ENCODE assay signal across 1 cellular context in the genomic region with DNA sequence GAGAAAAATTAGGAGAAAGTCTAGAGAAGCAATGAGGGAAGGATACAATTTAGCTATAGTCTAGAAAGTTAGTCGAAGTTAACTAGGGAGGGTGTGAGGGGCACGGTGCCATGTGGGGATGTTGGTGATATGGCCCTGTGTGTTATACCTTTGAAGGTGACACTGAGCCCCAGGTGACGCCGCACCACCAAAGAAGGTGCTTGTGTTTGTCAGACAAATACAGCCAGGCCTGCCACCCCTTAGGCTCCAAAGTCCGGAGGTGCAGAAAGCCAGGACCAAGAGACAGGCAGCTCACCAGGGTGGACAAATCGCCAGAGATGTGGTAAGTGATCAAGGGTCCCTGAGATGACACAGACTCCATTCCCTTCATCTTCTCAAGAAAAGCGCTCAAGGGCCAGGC.
TF ChIP-seq lines count a peak whose summit lies in the region.

No MANE protein-coding gene starts in this region.

TF ChIP-seq in WTC11, 78 proteins besides CTCF, POLR2A, EP300 and RAD21 (continued from another document):
- TF ChIP-seq, protein P1, sequence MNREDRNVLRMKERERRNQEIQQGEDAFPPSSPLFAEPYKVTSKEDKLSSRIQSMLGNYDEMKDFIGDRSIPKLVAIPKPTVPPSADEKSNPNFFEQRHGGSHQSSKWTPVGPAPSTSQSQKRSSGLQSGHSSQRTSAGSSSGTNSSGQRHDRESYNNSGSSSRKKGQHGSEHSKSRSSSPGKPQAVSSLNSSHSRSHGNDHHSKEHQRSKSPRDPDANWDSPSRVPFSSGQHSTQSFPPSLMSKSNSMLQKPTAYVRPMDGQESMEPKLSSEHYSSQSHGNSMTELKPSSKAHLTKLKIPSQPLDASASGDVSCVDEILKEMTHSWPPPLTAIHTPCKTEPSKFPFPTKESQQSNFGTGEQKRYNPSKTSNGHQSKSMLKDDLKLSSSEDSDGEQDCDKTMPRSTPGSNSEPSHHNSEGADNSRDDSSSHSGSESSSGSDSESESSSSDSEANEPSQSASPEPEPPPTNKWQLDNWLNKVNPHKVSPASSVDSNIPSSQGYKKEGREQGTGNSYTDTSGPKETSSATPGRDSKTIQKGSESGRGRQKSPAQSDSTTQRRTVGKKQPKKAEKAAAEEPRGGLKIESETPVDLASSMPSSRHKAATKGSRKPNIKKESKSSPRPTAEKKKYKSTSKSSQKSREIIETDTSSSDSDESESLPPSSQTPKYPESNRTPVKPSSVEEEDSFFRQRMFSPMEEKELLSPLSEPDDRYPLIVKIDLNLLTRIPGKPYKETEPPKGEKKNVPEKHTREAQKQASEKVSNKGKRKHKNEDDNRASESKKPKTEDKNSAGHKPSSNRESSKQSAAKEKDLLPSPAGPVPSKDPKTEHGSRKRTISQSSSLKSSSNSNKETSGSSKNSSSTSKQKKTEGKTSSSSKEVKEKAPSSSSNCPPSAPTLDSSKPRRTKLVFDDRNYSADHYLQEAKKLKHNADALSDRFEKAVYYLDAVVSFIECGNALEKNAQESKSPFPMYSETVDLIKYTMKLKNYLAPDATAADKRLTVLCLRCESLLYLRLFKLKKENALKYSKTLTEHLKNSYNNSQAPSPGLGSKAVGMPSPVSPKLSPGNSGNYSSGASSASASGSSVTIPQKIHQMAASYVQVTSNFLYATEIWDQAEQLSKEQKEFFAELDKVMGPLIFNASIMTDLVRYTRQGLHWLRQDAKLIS (CRISPR knock-in tag; IDR thresholded peaks at IDR 0.05; ENCODE audit: borderline replicate concordance): no peak
- no peak for TF ChIP-seq CREB1 (CRISPR knock-in tag; IDR thresholded peaks at IDR 0.05)
- no peak for TF ChIP-seq CDX4 (CRISPR knock-in tag; IDR thresholded peaks at IDR 0.05; ENCODE audit: borderline replicate concordance)
